In genomic region chr4:101954351-101954750, GRCh38 we compare ENCODE assay signal across 1 cellular context.
TF ChIP-seq lines count a peak whose summit lies in the region.

No MANE protein-coding gene starts in this region.

TF ChIP-seq in IMR-90, 13 proteins besides CTCF, POLR2A, EP300 and RAD21:
- TF ChIP-seq ELK1 (IDR thresholded peaks at IDR 0.05; ENCODE audit: borderline replicate concordance, low read depth, low read length) (no peak), CEBPB (IDR thresholded peaks at IDR 0.05; ENCODE audit: low read depth, low read length) (no peak), CHD1 (IDR thresholded peaks at IDR 0.05; ENCODE audit: low read depth, low read length) (no peak)
TF ChIP-seq in IMR-90: peak in this region for 0.
